9 cellular contexts compared by ENCODE assay signal in genomic region chr14:35878272-35879140, GRCh38. TPM values are rescaled to one million over a fixed set of nuclear protein-coding genes. Genes with fewer than 3 reads are reported as not detected.
DNase-seq lines count a peak whose midpoint lies in the region; ATAC-seq, FAIRE-seq and TF ChIP-seq lines count a peak whose summit lies in the region.
"Had no signal": no experiment of that assay in that cellular context is flagged by ENCODE, and none has a peak within 500 bp of the region (broad histone marks: within the 10 kb centered on the region; RNA-seq: fewer than 3 reads in every experiment).

No MANE protein-coding gene starts in this region.

- H3K4me1 ChIP-seq in pancreas: no peaks in the 10 kb centered on the region

- DNase-seq in EL (peak; percentile 88), OCI-M1 (lab: John Stamatoyannopoulos, UW) (peak; percentile 21), pancreas (no peak), islet precursor cell (no peak)
- DNase-seq: hippocampal formation had no signal

- no peak for TF ChIP-seq CTCF in pancreas (IDR thresholded peaks at IDR 0.05)

- H3K9me3 ChIP-seq in pancreas: no peaks in the 10 kb centered on the region

- no peak for FAIRE-seq in pancreas (lab: Jason Lieb, UNC)

- no peaks in the 10 kb centered on the region for H3K36me3 ChIP-seq in pancreas

- H3K27ac ChIP-seq in pancreas: no peak overlapping the region

- WGBS in pancreas, 2 donors: 52 to 64% methylated on average over 9 of the region's 9 CpGs

- H3K27me3 ChIP-seq in pancreas: no peaks in the 10 kb centered on the region

- no peak overlapping the region for H3K4me3 ChIP-seq in pancreas

- ATAC-seq in esophagus mucosa (peak; percentile 69), pancreas (peak in 3 of 4 donors; percentile 60 to 82 (median 82)), GM21576 (IDR thresholded peaks at IDR 0.05; ENCODE audit: unreplicated experiment) (no peak), GM18909 (IDR thresholded peaks at IDR 0.05; ENCODE audit: poor library complexity, unreplicated experiment) (no peak), GM19035 (IDR thresholded peaks at IDR 0.05; ENCODE audit: unreplicated experiment) (no peak)

- intact Hi-C loops in pancreas (cut with DNase I): no loop called here

RNA-seq across cellular contexts. Expression of gene BRMS1L, which starts 52.4 kb away (rescaled TPM):
- total RNA-seq in esophagus mucosa: 6.9 TPM
- total RNA-seq in pancreas: 1 to 10 TPM; 1.5 to 3.7 (median 2.0) TPM
- polyA plus RNA-seq in pancreas: 1 to 10 TPM; 1.5 to 3.8 TPM

Comparison
In these comparisons a context has a peak if more than half of its experiments do, and no peak if none do; other contexts are left out.
1. DNase-seq: peak in EL (single experiment) and OCI-M1 (single experiment); none in pancreas (0 of 6) and islet precursor cell (single experiment).
2. ATAC-seq: peak in esophagus mucosa (single experiment) and pancreas (3 of 4); none in GM21576 (single experiment), GM18909 (single experiment) and GM19035 (single experiment).